17 cellular contexts compared by ENCODE assay signal in genomic region chr20:25274891-25275812, GRCh38. TPM values are rescaled to one million over a fixed set of nuclear protein-coding genes. Genes with fewer than 3 reads are reported as not detected.
DNase-seq lines count a peak whose midpoint lies in the region; ATAC-seq, FAIRE-seq and TF ChIP-seq lines count a peak whose summit lies in the region.
"Had no signal": no experiment of that assay in that cellular context is flagged by ENCODE, and none has a peak within 500 bp of the region (broad histone marks: within the 10 kb centered on the region; RNA-seq: fewer than 3 reads in every experiment).

No MANE protein-coding gene starts in this region.

- H3K4me1 ChIP-seq in pancreas, result no peaks in the 10 kb centered on the region
- H3K4me1 ChIP-seq in foreskin keratinocyte, result no peaks in the 10 kb centered on the region

- POLR2A ChIA-PET in RWPE1 (lab: Yijun Ruan, JAX; ENCODE audit: low non-redundant PET), result interaction anchor here (0.5 kb wide), 1 partner anchor 39 kb away, joined by 5 read pairs; no protein-coding TSS in a partner anchor

- H3K27me3 ChIP-seq in pancreas (no peaks in the 10 kb centered on the region), foreskin keratinocyte (no peaks in the 10 kb centered on the region)
- H3K27me3 ChIP-seq: neutrophil had no signal

- no peak for FAIRE-seq in pancreas (lab: Jason Lieb, UNC)
- FAIRE-seq: frontal cortex, HTR-8/SVneo had no signal

- CTCF ChIA-PET in RWPE1 (lab: Yijun Ruan, JAX), result interaction anchor here (0.8 kb wide), 1 partner anchor 20 kb away, joined by 3 read pairs; no protein-coding TSS in a partner anchor

- intact Hi-C loops in left cardiac atrium (cut with DNase I), result no loop called here
- intact Hi-C loops in pancreas (cut with DNase I), result no loop called here

- ATAC-seq in left cardiac atrium, result peak; percentile 17 to 25
- no peak for ATAC-seq in pancreas
- ATAC-seq in foreskin keratinocyte, result no peak
- ATAC-seq in HG02610 (IDR thresholded peaks at IDR 0.05; ENCODE audit: unreplicated experiment), result no peak
- ATAC-seq: activated CD8-positive, alpha-beta T cell treated with anti-CD3 and anti-CD28 coated beads for 36 hours; T-cell had no signal

- no peak overlapping the region for H3K4me3 ChIP-seq in pancreas

- peaks cover 4 to 36% (median 10%) of the 10 kb centered on the region in 3 donors for H3K36me3 ChIP-seq in pancreas

- no peaks in the 10 kb centered on the region for H3K9me3 ChIP-seq in pancreas
- H3K9me3 ChIP-seq: neutrophil had no signal

- DNase-seq in RWPE1 (ENCODE audit: low spot score) (no peak), left cardiac atrium (peak; percentile 27), pancreas (peak in 5 of 6 donors; percentile 1 to 71 (median 9)), foreskin keratinocyte (no peak), iPS-NIHi11 (ENCODE audit: low spot score) (no peak), NCI-H1436 treated with DMSO at 0.1 percent for 48 hours (lab: John Stamatoyannopoulos, UW) (no peak)
- DNase-seq: activated CD8-positive, alpha-beta T cell treated with anti-CD3 and anti-CD28 coated beads for 36 hours; HCEC 1CT; kidney glomerular epithelial cell; MV-4-11; stimulated activated naive CD4-positive, alpha-beta T cell had no signal

- H3K27ac ChIP-seq in C4-2B (peak overlapping the region; percentile 94), RWPE1 (0 out of 2 replicates have a peak overlapping the region, but pooled peaks have one; percentile 0), pancreas (no peak overlapping the region), foreskin keratinocyte (no peak overlapping the region)
- H3K27ac ChIP-seq: neutrophil had no signal

- TF ChIP-seq CTCF in C4-2B (conservative IDR thresholded peaks at IDR 0.05) (no peak), RWPE1 (conservative IDR thresholded peaks at IDR 0.05; ENCODE audit: low read depth) (no peak), pancreas (IDR thresholded peaks at IDR 0.05) (no peak), foreskin keratinocyte (conservative IDR thresholded peaks at IDR 0.05) (no peak)

- 92 to 93% methylated on average over 32 of the region's 32 CpGs for WGBS in pancreas, 2 donors

RNA-seq across cellular contexts. Expression of gene PYGB, which starts 27.3 kb away (rescaled TPM):
- total RNA-seq in left cardiac atrium (100 to 1,000 TPM; 103 to 152 TPM), pancreas (10 to 100 TPM; 17.4 to 25.0 (median 23.7) TPM), foreskin keratinocyte (311 and 439 TPM in 2 replicates)
- polyA plus RNA-seq in pancreas (10 to 100 TPM; 37.2 TPM), foreskin keratinocyte (196 and 255 TPM in 2 replicates)

Comparison
In these comparisons a context has a peak if more than half of its experiments do, and no peak if none do; other contexts are left out.
1. H3K27ac ChIP-seq: peak in C4-2B (single experiment) and RWPE1 (single experiment); none in pancreas (0 of 4) and foreskin keratinocyte (single experiment).
2. DNase-seq: peak in left cardiac atrium (single experiment) and pancreas (5 of 6); none in RWPE1 (single experiment), foreskin keratinocyte (0 of 2), iPS-NIHi11 (single experiment) and NCI-H1436 treated with DMSO at 0.1 percent for 48 hours (single experiment).
3. ATAC-seq: peak in left cardiac atrium (2 of 2); none in pancreas (0 of 4), foreskin keratinocyte (single experiment) and HG02610 (single experiment).
4. RNA of gene PYGB, which starts 27.3 kb away (total RNA-seq): 311 to 439 TPM in foreskin keratinocyte and 103 to 152 TPM in left cardiac atrium; 17.4 to 25.0 TPM in pancreas; every median in the first group is over 4 times any median in the second.